In genomic region chr3:111069974-111070751, GRCh38 we compare ENCODE assay signal across 8 cellular contexts. TPM values are rescaled to one million over a fixed set of nuclear protein-coding genes. Genes with fewer than 3 reads are reported as not detected.
DNase-seq lines count a peak whose midpoint lies in the region; ATAC-seq and TF ChIP-seq lines count a peak whose summit lies in the region.

No MANE protein-coding gene starts in this region.

- H3K4me3 ChIP-seq in A673 (ENCODE audit: low read depth, low read length, poor library complexity, severe bottlenecking): peak overlapping the region; percentile 59
- peak overlapping the region; percentile 83 for H3K4me3 ChIP-seq in IMR-90 (ENCODE audit: insufficient read depth, low read depth, low read length)
- peak overlapping the region; percentile 72 to 94 (median 75) for H3K4me3 ChIP-seq in mammary epithelial cell (replicated peaks in 1 of 3; ENCODE audit: insufficient read depth in 1 of 3, low read depth in 2 of 3, low read length in 3 of 3)

- 13% methylated on average over 3 of the region's 24 CpGs; no CpG with 5 or more reads in 1 of the 2 experiments for WGBS in IMR-90 (ENCODE audit: extremely low coverage in 2 of 2, insufficient read length in 1 of 2), 2 experiments
- WGBS in mammary epithelial cell (ENCODE audit: low coverage, missing lambda C conversion rate): 13% methylated on average over 19 of the region's 24 CpGs

- no peaks in the 10 kb centered on the region for H3K36me3 Mint-ChIP-seq in stimulated activated naive CD8-positive, alpha-beta T cell treated with anti-CD3 and anti-CD28 coated beads, Interleukin-15, Interleukin-2, amounts not matched to agents 100 ng/mL and 50 ng/mL, for 24 hours (ENCODE audit: low read depth)

- peaks cover 30% of the 10 kb centered on the region for H3K4me1 Mint-ChIP-seq in stimulated activated naive CD8-positive, alpha-beta T cell treated with anti-CD3 and anti-CD28 coated beads, Interleukin-15, Interleukin-2, amounts not matched to agents 100 ng/mL and 50 ng/mL, for 24 hours (ENCODE audit: low read depth)

- H2AFZ ChIP-seq in IMR-90 (replicated peaks; ENCODE audit: low read length, poor library complexity) (peak overlapping the region; percentile 95), mammary epithelial cell (ENCODE audit: low read depth, low read length) (peak overlapping the region; percentile 100)

- H3K4me2 ChIP-seq in IMR-90 (ENCODE audit: low read depth, low read length): peak overlapping the region; percentile 93
- peak overlapping the region; percentile 81 for H3K4me2 ChIP-seq in mammary epithelial cell (ENCODE audit: insufficient read depth, low read depth, low read length)

- peaks cover 27% of the 10 kb centered on the region for H4K20me1 ChIP-seq in IMR-90 (ENCODE audit: insufficient read depth, low read length)
- H4K20me1 ChIP-seq in mammary epithelial cell (ENCODE audit: insufficient read depth, low read length): no peaks in the 10 kb centered on the region

- peak overlapping the region; percentile 89 for H2BK120ac ChIP-seq in IMR-90 (ENCODE audit: low read depth, low read length)

- dilution Hi-C loops in IMR-90 (cut with HindIII; ENCODE audit: low sequenced_read_pairs, unreplicated experiment): no loop called here
- dilution Hi-C loops in mammary epithelial cell (cut with HindIII; ENCODE audit: low sequenced_read_pairs): no loop called here

- in situ Hi-C loops in IMR-90 (cut with MboI; ENCODE audit: low sequenced_read_pairs): loop anchor here (10.0 kb wide), 1 partner anchor 1535 kb away; no protein-coding TSS in a partner anchor
- in situ Hi-C loops in mammary epithelial cell (cut with MboI; ENCODE audit: low sequenced_read_pairs in 2 of 2): no loop called here

- no peaks in the 10 kb centered on the region for H3K36me3 ChIP-seq in A673 (ENCODE audit: insufficient read depth, low read length, poor library complexity, severe bottlenecking)
- H3K36me3 ChIP-seq in IMR-90 (ENCODE audit: control insufficient read depth, insufficient read depth, low read length): no peaks in the 10 kb centered on the region; the same call in 1 of the 2 replicates
- H3K36me3 ChIP-seq in mammary epithelial cell (ENCODE audit: insufficient read depth, low read length): no peaks in the 10 kb centered on the region

- H3K9me1 ChIP-seq in IMR-90 (ENCODE audit: insufficient read depth, low read length): no peaks in the 10 kb centered on the region

- peaks cover 26% of the 10 kb centered on the region for H3K79me2 ChIP-seq in mammary epithelial cell (ENCODE audit: insufficient read depth, low read length)

- H3K56ac ChIP-seq in IMR-90 (ENCODE audit: extremely low read depth, insufficient read depth, low read length): peak overlapping the region; percentile 98

- peak overlapping the region; percentile 76 for H2AK5ac ChIP-seq in IMR-90 (ENCODE audit: low read depth, low read length)

- intact Hi-C loops in A673 (cut with micrococcal nuclease; ENCODE audit: unreplicated experiment) (loop anchor here (10.0 kb wide), 2 partner anchors 655 to 755 kb away; no protein-coding TSS in a partner anchor), IMR-90 (cut with micrococcal nuclease) (loop anchor here (2.0 to 10.0 kb wide), 11 partner anchors 467 to 1793 kb away; no protein-coding TSS in a partner anchor), mammary epithelial cell (cut with micrococcal nuclease) (loop anchor here (2.0 to 10.0 kb wide), 9 partner anchors 182 to 1537 kb away; no protein-coding TSS in a partner anchor)

- H3K27me3 ChIP-seq in A673 (replicated peaks; ENCODE audit: insufficient read depth, low read depth, low read length, poor library complexity) (peaks cover 13% of the 10 kb centered on the region), IMR-90 (ENCODE audit: control insufficient read depth, insufficient read depth, low read length) (no peaks in the 10 kb centered on the region), mammary epithelial cell (ENCODE audit: insufficient read depth, low read length) (peaks cover 7% of the 10 kb centered on the region)

- H2BK15ac ChIP-seq in IMR-90 (ENCODE audit: low read depth, low read length): peak overlapping the region; percentile 16; the same call in 1 of the 3 replicates

- DNase-seq in A673 (ENCODE audit: low spot score) (no peak), IMR-90 (peak; percentile 30), mammary epithelial cell (no peak), left lobe of liver (ENCODE audit: low spot score) (peak; percentile 52), NCI-H1694 (lab: John Stamatoyannopoulos, UW) (no peak)

- H3K14ac ChIP-seq in IMR-90 (replicated peaks; ENCODE audit: low read depth, low read length): peak overlapping the region; percentile 99

- CTCF ChIA-PET in A673 (lab: Charles Lee): no interaction called here
- CTCF ChIA-PET in IMR-90 (lab: Yijun Ruan, JAX): interaction anchor here (1.0 to 1.2 kb wide), 2 partner anchors 11 to 1538 kb away, joined by 3 read pairs; no protein-coding TSS in a partner anchor
- CTCF ChIA-PET in mammary epithelial cell (lab: Charles Lee; ENCODE audit: low non-redundant PET): no interaction called here

- H3K9me3 ChIP-seq in A673 (ENCODE audit: low read depth, low read length, poor library complexity, severe bottlenecking): no peaks in the 10 kb centered on the region
- no peaks in the 10 kb centered on the region for H3K9me3 ChIP-seq in IMR-90 (ENCODE audit: control insufficient read depth, insufficient read depth, low read length)
- H3K9me3 ChIP-seq in mammary epithelial cell (replicated peaks; ENCODE audit: insufficient read depth, low read length): no peaks in the 10 kb centered on the region

- TF ChIP-seq CTCF in A673 (conservative IDR thresholded peaks at IDR 0.05; ENCODE audit: low read depth, low read length) (no peak), IMR-90 (conservative IDR thresholded peaks at IDR 0.05; ENCODE audit: low read depth, low read length) (no peak), mammary epithelial cell (conservative IDR thresholded peaks at IDR 0.05 in 1 of 2, IDR thresholded peaks at IDR 0.05 in 1 of 2; ENCODE audit: extremely low read depth in 1 of 2, insufficient read depth in 1 of 2, low read depth in 1 of 2, low read length in 2 of 2) (no peak)

- peak overlapping the region; percentile 3 for H2BK20ac ChIP-seq in IMR-90 (ENCODE audit: low read depth, low read length)

- H4K5ac ChIP-seq in IMR-90 (ENCODE audit: low read depth, low read length): peak overlapping the region; percentile 79

- peaks cover 0 to 18% of the 10 kb centered on the region in 2 experiments; a peak in 3 of 4 replicates for H3K79me1 ChIP-seq in IMR-90 (ENCODE audit: low read depth in 1 of 2, low read length in 2 of 2)

- peak overlapping the region; percentile 96 for H2BK5ac ChIP-seq in IMR-90 (ENCODE audit: low read depth, low read length, poor library complexity, severe bottlenecking)

- no peak for TF ChIP-seq POLR2A in IMR-90 (IDR thresholded peaks at IDR 0.05; ENCODE audit: low read depth, low read length)

- ATAC-seq in IMR-90 (ENCODE audit: low read depth): no peak
- no peak for ATAC-seq in left lobe of liver
- no peak for ATAC-seq in GM21619 (IDR thresholded peaks at IDR 0.05; ENCODE audit: unreplicated experiment)
- no peak for ATAC-seq in GM19395 (IDR thresholded peaks at IDR 0.05; ENCODE audit: unreplicated experiment)

- no peak for TF ChIP-seq RAD21 in IMR-90 (IDR thresholded peaks at IDR 0.05; ENCODE audit: low read length)

- H3K27ac ChIP-seq in A673 (ENCODE audit: low read depth, low read length, poor library complexity, severe bottlenecking): peak overlapping the region; percentile 78
- peak overlapping the region; percentile 99 for H3K27ac ChIP-seq in IMR-90 (ENCODE audit: insufficient read depth, low read length)
- H3K27ac ChIP-seq in mammary epithelial cell (ENCODE audit: insufficient read depth, low read depth, low read length): no peak overlapping the region

- H3K18ac ChIP-seq in IMR-90 (ENCODE audit: low read depth, low read length): peak overlapping the region; percentile 87

- peak overlapping the region; percentile 94 for H3K23ac ChIP-seq in IMR-90 (ENCODE audit: low read depth, low read length)

- H3K27ac Mint-ChIP-seq in stimulated activated naive CD8-positive, alpha-beta T cell treated with anti-CD3 and anti-CD28 coated beads, Interleukin-15, Interleukin-2, amounts not matched to agents 100 ng/mL and 50 ng/mL, for 24 hours: peak overlapping the region; percentile 69

- H4K91ac ChIP-seq in IMR-90 (ENCODE audit: insufficient read depth, low read depth, low read length): peak overlapping the region; percentile 97

- H3K4me1 ChIP-seq in A673 (ENCODE audit: insufficient read depth, low read length, poor library complexity, severe bottlenecking) (peaks cover 7% of the 10 kb centered on the region), IMR-90 (ENCODE audit: control insufficient read depth, insufficient read depth, low read length) (no peaks in the 10 kb centered on the region; the same call in 1 of the 2 replicates), mammary epithelial cell (ENCODE audit: insufficient read depth, low read length) (peaks cover 9% of the 10 kb centered on the region)

- POLR2A ChIA-PET in A673 (lab: Charles Lee; ENCODE audit: low non-redundant PET) (no interaction called here), IMR-90 (lab: Charles Lee; ENCODE audit: unreplicated experiment) (interaction anchor here (0.6 to 1.2 kb wide), 4 partner anchors 9 to 650 kb away, joined by 3 to 5 read pairs (median 4); no protein-coding TSS in a partner anchor)

- peak overlapping the region; percentile 97 for H3K4ac ChIP-seq in IMR-90 (ENCODE audit: low read depth, low read length)

- H3K9ac ChIP-seq in IMR-90 (ENCODE audit: low read depth, low read length): peak overlapping the region; percentile 99
- no peak overlapping the region for H3K9ac ChIP-seq in mammary epithelial cell (ENCODE audit: insufficient read depth, low read length)

- no peaks in the 10 kb centered on the region for H3K9me3 Mint-ChIP-seq in stimulated activated naive CD8-positive, alpha-beta T cell treated with anti-CD3 and anti-CD28 coated beads, Interleukin-15, Interleukin-2, amounts not matched to agents 100 ng/mL and 50 ng/mL, for 24 hours

- H3K27me3 Mint-ChIP-seq in stimulated activated naive CD8-positive, alpha-beta T cell treated with anti-CD3 and anti-CD28 coated beads, Interleukin-15, Interleukin-2, amounts not matched to agents 100 ng/mL and 50 ng/mL, for 24 hours: peaks cover 48% of the 10 kb centered on the region

- H3K4me3 Mint-ChIP-seq in stimulated activated naive CD8-positive, alpha-beta T cell treated with anti-CD3 and anti-CD28 coated beads, Interleukin-15, Interleukin-2, amounts not matched to agents 100 ng/mL and 50 ng/mL, for 24 hours: peak overlapping the region; percentile 88

- BruUV-seq in A673 (replicated peaks; lab: Mats Ljungman, UMichigan) (TSS peak; percentile 36), IMR-90 (replicated peaks; lab: Mats Ljungman, UMichigan) (no TSS peak), mammary epithelial cell (replicated peaks; lab: Mats Ljungman, UMichigan) (no TSS peak)

- peak overlapping the region; percentile 87 to 92 for H4K8ac ChIP-seq in IMR-90 (ENCODE audit: low read depth in 2 of 2, low read length in 2 of 2)

- peak overlapping the region; percentile 93 for H2AK9ac ChIP-seq in IMR-90 (replicated peaks; ENCODE audit: low read depth, low read length, poor library complexity)

RNA-seq across cellular contexts. Expression of gene NECTIN3, which starts 1.5 kb away (rescaled TPM):
- total RNA-seq in A673 (2021) (9.4 and 11.7 TPM in 2 replicates), IMR-90 (2012; rRNA removed) (155 and 182 TPM in 2 replicates), mammary epithelial cell (10 to 100 TPM; 11.6 to 12.5 TPM), left lobe of liver (25.2 TPM)
- polyA plus RNA-seq in IMR-90 (2012; rRNA removed) (31.4 and 34.7 TPM in 2 replicates), mammary epithelial cell (4.8 TPM)
- polyA plus RNA-seq in IMR-90 (2012; cell fraction: cytosol; rRNA removed): 6.9 and 7.8 TPM in 2 replicates
- 4.0 and 17.1 TPM in 2 replicates for polyA plus RNA-seq in IMR-90 (2012; cell fraction: nucleus; rRNA removed; ENCODE audit: low replicate concordance)
- polyA minus RNA-seq in mammary epithelial cell: not detected

Comparison
In these comparisons a context has a peak if more than half of its experiments do, and no peak if none do; other contexts are left out.
1. DNase-seq: peak in IMR-90 (single experiment) and left lobe of liver (single experiment); none in A673 (single experiment), mammary epithelial cell (single experiment) and NCI-H1694 (single experiment).
2. Peak in every context shown above with its lines, with median percentiles within 50 percentile points of each other: H3K4me3 ChIP-seq.